In the genomic region with DNA sequence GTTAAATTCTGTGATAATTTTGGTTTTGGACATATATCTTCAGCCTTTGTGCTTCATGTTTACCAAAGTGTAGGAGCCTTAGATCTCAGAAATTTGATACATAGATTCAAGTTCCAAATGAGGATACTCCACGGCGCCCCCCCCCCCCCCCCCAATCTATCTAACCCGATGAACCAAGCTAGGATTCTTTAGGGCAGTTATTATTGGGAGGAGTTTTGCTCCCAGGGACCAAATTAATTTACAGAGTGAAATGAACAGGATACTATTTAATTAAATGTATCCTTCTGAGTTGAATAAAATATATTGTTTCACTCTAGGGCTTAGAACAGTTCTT, we compare ENCODE assay signal across 9 cellular contexts. TPM values are rescaled to one million over a fixed set of nuclear protein-coding genes. Genes with fewer than 3 reads are reported as not detected.
DNase-seq lines count a peak whose midpoint lies in the region; ATAC-seq and TF ChIP-seq lines count a peak whose summit lies in the region.
"Had no signal": no experiment of that assay in that cellular context is flagged by ENCODE, and none has a peak within 500 bp of the region (broad histone marks: within the 10 kb centered on the region; RNA-seq: fewer than 3 reads in every experiment).

No MANE protein-coding gene starts in this region.

- no TSS peak for BruUV-seq in HCT116 (replicated peaks; lab: Mats Ljungman, UMichigan)

- TF ChIP-seq POLR2A in HCT116 (IDR thresholded peaks at IDR 0.05; ENCODE audit: borderline replicate concordance, extremely low read depth, insufficient read depth, insufficient read length), result no peak

- no peak for TF ChIP-seq RAD21 in HCT116 (IDR thresholded peaks at IDR 0.05; ENCODE audit: low read depth)

- H3K4me2 ChIP-seq in HCT116 (ENCODE audit: low read length), result peak overlapping the region; percentile 12; the same call in 1 of the 2 replicates

- POLR2A ChIA-PET in HCT116 (lab: Charles Lee), result no interaction called here
- POLR2A ChIA-PET in activated naive CD8-positive, alpha-beta T cell treated with anti-CD3 and anti-CD28 coated beads, Interleukin-2, amount 10 ng/mL, durations not matched to agents 7 days and 5 days (lab: Charles Lee), result interaction anchor here (1.2 kb wide), 1 partner anchor 668 kb away, joined by 4 read pairs; a partner anchor contains a TSS

- H3K4me1 ChIP-seq in ACC112 (ENCODE audit: control insufficient read depth, insufficient read depth, low read length, unreplicated experiment) (peaks cover 10% of the 10 kb centered on the region), HCT116 (ENCODE audit: control insufficient read depth in 1 of 2, insufficient read depth in 2 of 2, low read length in 2 of 2) (peaks cover 28 to 32% of the 10 kb centered on the region in 2 experiments), mucosa of rectum (ENCODE audit: control insufficient read depth in 2 of 2, insufficient read depth in 2 of 2, low read length in 2 of 2) (peaks cover 23 to 24% of the 10 kb centered on the region in 2 donors)

- intact Hi-C loops in HCT116 (cut with micrococcal nuclease), result loop anchor here (10.0 kb wide), 1 partner anchor 92 kb away; no protein-coding TSS in a partner anchor

- no peak for DNase-seq in HCT116 (ENCODE audit: low read depth, low spot score)
- no peak for DNase-seq in activated naive CD8-positive, alpha-beta T cell treated with anti-CD3 and anti-CD28 coated beads, Interleukin-2, amount 10 ng/mL, durations not matched to agents 7 days and 5 days
- no peak for DNase-seq in stimulated activated CD4-positive, alpha-beta T cell treated with anti-CD3 and anti-CD28 coated beads, Interleukin-12 subunit alpha, Interleukin-12 subunit beta, amount 100 ng/mL, for 4 hours
- no peak for DNase-seq in AG20443 (ENCODE audit: low spot score)
- no peak for DNase-seq in T1000 (lab: John Stamatoyannopoulos, UW)
- DNase-seq: activated gamma-delta T cell had no signal

- CTCF ChIA-PET in HCT116 (lab: Charles Lee), result no interaction called here

- peak overlapping the region; percentile 88 for H3K27ac Mint-ChIP-seq in activated naive CD8-positive, alpha-beta T cell treated with anti-CD3 and anti-CD28 coated beads, Interleukin-2, amount 10 ng/mL, durations not matched to agents 7 days and 5 days

- H3K79me2 ChIP-seq in ACC112 (ENCODE audit: control insufficient read depth, insufficient read depth, low read length, unreplicated experiment) (peaks cover 71% of the 10 kb centered on the region), HCT116 (ENCODE audit: insufficient read depth, low read length) (peaks cover 77% of the 10 kb centered on the region)

- H3K9me2 ChIP-seq in HCT116 (ENCODE audit: insufficient read depth), result no peaks in the 10 kb centered on the region

- H3K9me3 Mint-ChIP-seq in activated naive CD8-positive, alpha-beta T cell treated with anti-CD3 and anti-CD28 coated beads, Interleukin-2, amount 10 ng/mL, durations not matched to agents 7 days and 5 days, result no peaks in the 10 kb centered on the region

- peak overlapping the region; percentile 92 for H3K4me3 Mint-ChIP-seq in activated naive CD8-positive, alpha-beta T cell treated with anti-CD3 and anti-CD28 coated beads, Interleukin-2, amount 10 ng/mL, durations not matched to agents 7 days and 5 days

- no peak overlapping the region for H2AFZ ChIP-seq in ACC112 (ENCODE audit: low read length, unreplicated experiment)
- H2AFZ ChIP-seq in HCT116 (ENCODE audit: low read depth, low read length, poor library complexity, severe bottlenecking), result no peak overlapping the region

- peak overlapping the region; percentile 88 for H3K4me3 ChIP-seq in ACC112 (ENCODE audit: low read depth, low read length)
- no peak overlapping the region for H3K4me3 ChIP-seq in HCT116 (replicated peaks in 1 of 2; ENCODE audit: low read depth in 1 of 2, low read length in 2 of 2)
- H3K4me3 ChIP-seq in mucosa of rectum (ENCODE audit: low read length in 2 of 2), result peak overlapping the region; percentile 82 to 93

- peaks cover 11% of the 10 kb centered on the region for H3K27me3 Mint-ChIP-seq in activated naive CD8-positive, alpha-beta T cell treated with anti-CD3 and anti-CD28 coated beads, Interleukin-2, amount 10 ng/mL, durations not matched to agents 7 days and 5 days

- H3K27me3 ChIP-seq in ACC112 (ENCODE audit: insufficient read depth, low read length) (no peaks in the 10 kb centered on the region), HCT116 (ENCODE audit: insufficient read depth, low read length) (no peaks in the 10 kb centered on the region), mucosa of rectum (ENCODE audit: control insufficient read depth in 2 of 2, insufficient read depth in 2 of 2, low read length in 2 of 2) (no peaks in the 10 kb centered on the region)

- no peaks in the 10 kb centered on the region for H3K36me3 ChIP-seq in ACC112 (ENCODE audit: insufficient read depth, low read length)
- H3K36me3 ChIP-seq in HCT116 (ENCODE audit: control insufficient read depth in 1 of 2, insufficient read depth in 2 of 2, low read length in 2 of 2), result no peaks in the 10 kb centered on the region
- H3K36me3 ChIP-seq in mucosa of rectum (ENCODE audit: control insufficient read depth in 2 of 2, insufficient read depth in 2 of 2, low read length in 2 of 2), result no peaks in the 10 kb centered on the region

- H4K20me1 ChIP-seq in HCT116 (ENCODE audit: insufficient read depth), result no peaks in the 10 kb centered on the region; the same call in 1 of the 2 replicates

- no peaks in the 10 kb centered on the region for H3K9me3 ChIP-seq in HCT116 (ENCODE audit: control insufficient read depth in 1 of 2, insufficient read depth in 1 of 2, low read depth in 1 of 2, low read length in 2 of 2)
- no peaks in the 10 kb centered on the region for H3K9me3 ChIP-seq in mucosa of rectum (ENCODE audit: control insufficient read depth in 2 of 2, low read length in 2 of 2)

- H3K4me1 Mint-ChIP-seq in activated naive CD8-positive, alpha-beta T cell treated with anti-CD3 and anti-CD28 coated beads, Interleukin-2, amount 10 ng/mL, durations not matched to agents 7 days and 5 days, result peaks cover 36% of the 10 kb centered on the region

- no peak for TF ChIP-seq CTCF in HCT116 (IDR thresholded peaks at IDR 0.05 in 2 of 3, conservative IDR thresholded peaks at IDR 0.05 in 1 of 3; ENCODE audit: borderline replicate concordance in 1 of 3, insufficient read depth in 1 of 3, low read depth in 2 of 3, low read length in 2 of 3)

- H3K9ac ChIP-seq in HCT116 (ENCODE audit: low read length), result no peak overlapping the region
- H3K9ac ChIP-seq in mucosa of rectum (ENCODE audit: low read depth in 1 of 2, low read length in 2 of 2), result peak overlapping the region in 1 of 2 donors; percentile 17

- peaks cover 16% of the 10 kb centered on the region for H3K36me3 Mint-ChIP-seq in activated naive CD8-positive, alpha-beta T cell treated with anti-CD3 and anti-CD28 coated beads, Interleukin-2, amount 10 ng/mL, durations not matched to agents 7 days and 5 days

- H3K27ac ChIP-seq in ACC112 (ENCODE audit: low read depth, low read length), result no peak overlapping the region
- H3K27ac ChIP-seq in HCT116 (ENCODE audit: low read depth, low read length), result no peak overlapping the region
- peak overlapping the region; percentile 37 to 52 for H3K27ac ChIP-seq in mucosa of rectum (ENCODE audit: low read depth in 2 of 2, low read length in 2 of 2)

- RAD21 ChIA-PET in HCT116 (lab: Charles Lee; ENCODE audit: low non-redundant PET in 1 of 2, low total read pairs in 2 of 2, uncharacterized antibody in 2 of 2, unreplicated experiment in 2 of 2), result no interaction called here

- ATAC-seq in HCT116 (no peak), GM19463 (IDR thresholded peaks at IDR 0.05; ENCODE audit: unreplicated experiment) (no peak)
- no peak for ATAC-seq in activated naive CD8-positive, alpha-beta T cell treated with anti-CD3 and anti-CD28 coated beads, Interleukin-2, amount 10 ng/mL, durations not matched to agents 7 days and 5 days (ENCODE audit: low read depth)

TF ChIP-seq in HCT116, 20 proteins besides CTCF, POLR2A, EP300 and RAD21 (continues in another document):
- TF ChIP-seq, protein P1, sequence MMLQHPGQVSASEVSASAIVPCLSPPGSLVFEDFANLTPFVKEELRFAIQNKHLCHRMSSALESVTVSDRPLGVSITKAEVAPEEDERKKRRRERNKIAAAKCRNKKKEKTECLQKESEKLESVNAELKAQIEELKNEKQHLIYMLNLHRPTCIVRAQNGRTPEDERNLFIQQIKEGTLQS (IDR thresholded peaks at IDR 0.05), result no peak
- TF ChIP-seq FOSL1 (IDR thresholded peaks at IDR 0.05; ENCODE audit: low read depth) (no peak), EGR1 (IDR thresholded peaks at IDR 0.05; ENCODE audit: low read depth) (no peak), JUND (IDR thresholded peaks at IDR 0.05) (no peak), CBX3 (IDR thresholded peaks at IDR 0.05; ENCODE audit: low read depth) (no peak), SP1 (IDR thresholded peaks at IDR 0.05; ENCODE audit: low read depth) (no peak), SRF (IDR thresholded peaks at IDR 0.05; ENCODE audit: low read depth) (no peak)
- TF ChIP-seq, protein P2, sequence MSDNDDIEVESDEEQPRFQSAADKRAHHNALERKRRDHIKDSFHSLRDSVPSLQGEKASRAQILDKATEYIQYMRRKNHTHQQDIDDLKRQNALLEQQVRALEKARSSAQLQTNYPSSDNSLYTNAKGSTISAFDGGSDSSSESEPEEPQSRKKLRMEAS (IDR thresholded peaks at IDR 0.05), result no peak

RNA-seq across cellular contexts. Expression of a gene that starts 3.2 kb away (rescaled TPM):
- 33.6 TPM for total RNA-seq in HCT116 (2021; ENCODE audit: unreplicated experiment)
- 13.0 and 13.9 TPM in 2 replicates for polyA plus RNA-seq in HCT116 (2012)
- 10 to 100 TPM; 70.4 to 73.4 TPM for total RNA-seq in activated naive CD8-positive, alpha-beta T cell treated with anti-CD3 and anti-CD28 coated beads, Interleukin-2, amount 10 ng/mL, durations not matched to agents 7 days and 5 days

Comparison
In these comparisons a context has a peak if more than half of its experiments do, and no peak if none do; other contexts are left out.
1. H3K27ac ChIP-seq: peak in mucosa of rectum (2 of 2); none in ACC112 (single experiment) and HCT116 (single experiment).
2. H3K4me3 ChIP-seq: peak in ACC112 (single experiment) and mucosa of rectum (2 of 2); none in HCT116 (0 of 2).